In genomic region chr9:75979362-75979761, GRCh38 we compare ENCODE assay signal across 1 cellular context.
TF ChIP-seq lines count a peak whose summit lies in the region.

No MANE protein-coding gene starts in this region.

TF ChIP-seq in GM23338, 12 proteins besides CTCF, POLR2A, EP300 and RAD21 (continued from another document):
- no peak for TF ChIP-seq JUNB (IDR thresholded peaks at IDR 0.05; ENCODE audit: unreplicated experiment)
- no peak for TF ChIP-seq EZH2phosphoT487 (IDR thresholded peaks at IDR 0.05; ENCODE audit: unreplicated experiment)
- TF ChIP-seq ETS1 (IDR thresholded peaks at IDR 0.05) = no peak
- TF ChIP-seq REST (IDR thresholded peaks at IDR 0.05; ENCODE audit: unreplicated experiment) = no peak
- TF ChIP-seq ZNF114 (CRISPR knock-in tag; IDR thresholded peaks at IDR 0.05) = no peak
- TF ChIP-seq POLR2AphosphoS5 (IDR thresholded peaks at IDR 0.05; ENCODE audit: low read depth) = no peak
- no peak for TF ChIP-seq NANOG (IDR thresholded peaks at IDR 0.05; ENCODE audit: borderline replicate concordance)
- TF ChIP-seq CREB1 (CRISPR knock-in tag; IDR thresholded peaks at IDR 0.05; ENCODE audit: low read depth) = no peak
- no peak for TF ChIP-seq EZH2 (IDR thresholded peaks at IDR 0.05; ENCODE audit: low read depth, unreplicated experiment)
- no peak for TF ChIP-seq STAT1 (IDR thresholded peaks at IDR 0.05; ENCODE audit: unreplicated experiment)
